14 cellular contexts compared by ENCODE assay signal in genomic region chr1:241229216-241229615, GRCh38.
DNase-seq lines count a peak whose midpoint lies in the region; ATAC-seq and TF ChIP-seq lines count a peak whose summit lies in the region.
"Had no signal": no experiment of that assay in that cellular context is flagged by ENCODE, and none has a peak within 500 bp of the region (broad histone marks: within the 10 kb centered on the region; RNA-seq: fewer than 3 reads in every experiment).

No MANE protein-coding gene starts in this region.

- H3K27me3 ChIP-seq in PC-3 (ENCODE audit: low read length) (peaks cover 82% of the 10 kb centered on the region), trophoblast cell (ENCODE audit: insufficient read depth, low read length) (no peaks in the 10 kb centered on the region)
- H3K27me3 ChIP-seq: heart right ventricle had no signal

- POLR2A ChIA-PET in PC-3 (lab: Charles Lee; ENCODE audit: unreplicated experiment) = no interaction called here

- no peaks in the 10 kb centered on the region for H3K9me2 ChIP-seq in PC-3 (replicated peaks; ENCODE audit: low read length)

- H3K9ac ChIP-seq in PC-3 (ENCODE audit: low read length) (no peak overlapping the region), trophoblast cell (ENCODE audit: low read length) (no peak overlapping the region)
- H3K9ac ChIP-seq: KMS-11 had no signal

- TF ChIP-seq CTCF in GM12865 (IDR thresholded peaks at IDR 0.05; ENCODE audit: insufficient read depth, low read depth, low read length, missing control alignments) (no peak), PC-3 (conservative IDR thresholded peaks at IDR 0.05; ENCODE audit: low read depth, low read length) (no peak), Calu3 (IDR thresholded peaks at IDR 0.05; ENCODE audit: unreplicated experiment) (no peak)

- WGBS in trophoblast cell (ENCODE audit: extremely low coverage, insufficient coverage, insufficient read length) = no CpG with 5 or more reads among the region's 11 CpGs

- H3K36me3 ChIP-seq in PC-3 (ENCODE audit: low read depth, low read length) = no peaks in the 10 kb centered on the region
- H3K36me3 ChIP-seq in trophoblast cell (ENCODE audit: control insufficient read depth in 1 of 2, insufficient read depth in 2 of 2, low read length in 2 of 2) = no peaks in the 10 kb centered on the region
- H3K36me3 ChIP-seq: heart right ventricle had no signal

- H3K27me3 Mint-ChIP-seq in Calu3 (ENCODE audit: unreplicated experiment) = no peaks in the 10 kb centered on the region

- no peak overlapping the region for H3K23ac ChIP-seq in trophoblast cell (ENCODE audit: low read length)

- no peaks in the 10 kb centered on the region for H3F3A ChIP-seq in PC-3 (ENCODE audit: low read length, unreplicated experiment)

- no peak overlapping the region for H4K12ac ChIP-seq in trophoblast cell (ENCODE audit: low read depth, low read length)

- H2BK5ac ChIP-seq in trophoblast cell (ENCODE audit: low read depth, low read length, poor library complexity) = no peak overlapping the region

- H3K4me3 ChIP-seq in GM12865 (ENCODE audit: low read depth, low read length) (no peak overlapping the region), PC-3 (ENCODE audit: low read length) (no peak overlapping the region), trophoblast cell (ENCODE audit: low read depth, low read length) (no peak overlapping the region)
- H3K4me3 ChIP-seq: heart right ventricle had no signal

- H4K20me1 ChIP-seq in PC-3 (ENCODE audit: low read length) = no peaks in the 10 kb centered on the region

- intact Hi-C loops in PC-3 (cut with micrococcal nuclease) = loop anchor here (10.0 kb wide), 1 partner anchor 166 kb away; no protein-coding TSS in a partner anchor
- intact Hi-C loops in head of caudate nucleus (cut with DNase I) = no loop called here
- intact Hi-C loops in Calu3 (cut with micrococcal nuclease; ENCODE audit: unreplicated experiment) = no loop called here

- CTCF ChIA-PET in PC-3 (lab: Charles Lee) = no interaction called here
- CTCF ChIA-PET in Calu3 (lab: Charles Lee) = no interaction called here

- DNase-seq in GM12865 (ENCODE audit: low read depth) (peak; percentile 6), PC-3 (no peak), head of caudate nucleus (peak in 24 of 42 donors; percentile 5 to 71 (median 23)), retina (peak; percentile 21), Calu3 (no peak), trophoblast cell (no peak)
- DNase-seq in activated naive CD4-positive, alpha-beta T cell treated with anti-CD3 and anti-CD28 coated beads, Interleukin-2, amount 50 U/mL, for 72 hours (ENCODE audit: low spot score in 2 of 2) = no peak
- DNase-seq: activated effector memory CD4-positive, alpha-beta T cell treated with anti-CD3 and anti-CD28 coated beads, Interleukin-2, amount 50 U/mL, for 16 hours; heart right ventricle; NCI-H1417; NCI-H526; stimulated activated CD4-positive, alpha-beta T cell treated with anti-CD3 and anti-CD28 coated beads, Interleukin-15, amount 100 ng/mL, for 24 hours had no signal

- no peak overlapping the region for H2BK12ac ChIP-seq in trophoblast cell (ENCODE audit: low read length)

- H3K79me2 ChIP-seq in PC-3 (ENCODE audit: low read length) = no peaks in the 10 kb centered on the region
- no peaks in the 10 kb centered on the region for H3K79me2 ChIP-seq in trophoblast cell (ENCODE audit: control insufficient read depth, insufficient read depth, low read length, poor library complexity)

- no peaks in the 10 kb centered on the region for H3K9me3 Mint-ChIP-seq in Calu3 (ENCODE audit: low read depth, unreplicated experiment)
- peaks cover 4% of the 10 kb centered on the region in 2 donors for H3K9me3 Mint-ChIP-seq in activated naive CD4-positive, alpha-beta T cell treated with anti-CD3 and anti-CD28 coated beads, Interleukin-2, amount 50 U/mL, for 72 hours

- no peaks in the 10 kb centered on the region for H3K4me1 ChIP-seq in PC-3 (ENCODE audit: insufficient read depth, low read length)
- H3K4me1 ChIP-seq in trophoblast cell (ENCODE audit: control insufficient read depth in 1 of 2, insufficient read depth in 2 of 2, low read length in 2 of 2) = no peaks in the 10 kb centered on the region

- H3K36me3 Mint-ChIP-seq in Calu3 (ENCODE audit: insufficient read depth, unreplicated experiment) = no peaks in the 10 kb centered on the region
- no peaks in the 10 kb centered on the region for H3K36me3 Mint-ChIP-seq in activated naive CD4-positive, alpha-beta T cell treated with anti-CD3 and anti-CD28 coated beads, Interleukin-2, amount 50 U/mL, for 72 hours

- H3K4me1 Mint-ChIP-seq in Calu3 (ENCODE audit: low read depth, unreplicated experiment) = peaks cover 8% of the 10 kb centered on the region

- H3K9me3 ChIP-seq in PC-3 (ENCODE audit: low read length) = no peaks in the 10 kb centered on the region
- H3K9me3 ChIP-seq in trophoblast cell (ENCODE audit: insufficient read depth, low read depth, low read length) = no peaks in the 10 kb centered on the region

- no peak overlapping the region for H4K91ac ChIP-seq in trophoblast cell (ENCODE audit: low read depth, low read length)

- no peak overlapping the region for H3K14ac ChIP-seq in trophoblast cell (ENCODE audit: low read length)

- H4K8ac ChIP-seq in trophoblast cell (ENCODE audit: low read depth, low read length) = no peak overlapping the region

- BruUV-seq in PC-3 (replicated peaks; lab: Mats Ljungman, UMichigan) = no TSS peak
- no TSS peak for BruUV-seq in Calu3 (replicated peaks; lab: Mats Ljungman, UMichigan)

- no peak for ATAC-seq in PC-3
- ATAC-seq in activated naive CD4-positive, alpha-beta T cell treated with anti-CD3 and anti-CD28 coated beads, Interleukin-2, amount 50 U/mL, for 72 hours = no peak
- ATAC-seq: heart right ventricle had no signal

- H3K27ac Mint-ChIP-seq in Calu3 (ENCODE audit: unreplicated experiment) = no peak overlapping the region
- no peak overlapping the region for H3K27ac Mint-ChIP-seq in activated naive CD4-positive, alpha-beta T cell treated with anti-CD3 and anti-CD28 coated beads, Interleukin-2, amount 50 U/mL, for 72 hours

- no peak overlapping the region for H2BK120ac ChIP-seq in trophoblast cell (ENCODE audit: insufficient read depth, low read length, poor library complexity)

- no peak overlapping the region for H3K4me2 ChIP-seq in PC-3 (ENCODE audit: low read length)
- H3K4me2 ChIP-seq in trophoblast cell (ENCODE audit: low read length) = no peak overlapping the region
- H3K4me2 ChIP-seq: KMS-11 had no signal

- H3K27ac ChIP-seq in PC-3 (ENCODE audit: low read length) = no peak overlapping the region
- no peak overlapping the region for H3K27ac ChIP-seq in trophoblast cell (ENCODE audit: low read depth, low read length)
- H3K27ac ChIP-seq: heart right ventricle, HL-60, KMS-11 had no signal

- no peak overlapping the region for H3K4me3 Mint-ChIP-seq in Calu3 (ENCODE audit: low read depth, unreplicated experiment)

- peak overlapping the region; percentile 1; the same call in 1 of the 2 replicates for H2AFZ ChIP-seq in PC-3 (ENCODE audit: low read length)
- H2AFZ ChIP-seq in trophoblast cell (ENCODE audit: insufficient read depth, low read length, poor library complexity) = no peak overlapping the region

- H2AK5ac ChIP-seq in trophoblast cell (ENCODE audit: low read length) = no peak overlapping the region

- no peak overlapping the region for H3K4ac ChIP-seq in trophoblast cell (ENCODE audit: low read depth, low read length)

- H3K79me1 ChIP-seq in trophoblast cell (ENCODE audit: low read length) = no peaks in the 10 kb centered on the region

- no peak overlapping the region for H3K18ac ChIP-seq in trophoblast cell (ENCODE audit: low read length)

Comparison
In these comparisons a context has a peak if more than half of its experiments do, and no peak if none do; other contexts are left out.
1. DNase-seq: peak in GM12865 (single experiment), head of caudate nucleus (24 of 42) and retina (single experiment); none in PC-3 (single experiment), Calu3 (single experiment), activated naive CD4-positive, alpha-beta T cell treated with anti-CD3 and anti-CD28 coated beads, Interleukin-2, amount 50 U/mL, for 72 hours (0 of 2) and trophoblast cell (0 of 2).